Comparison of ENCODE assay signal across 15 cellular contexts in the genomic region with DNA sequence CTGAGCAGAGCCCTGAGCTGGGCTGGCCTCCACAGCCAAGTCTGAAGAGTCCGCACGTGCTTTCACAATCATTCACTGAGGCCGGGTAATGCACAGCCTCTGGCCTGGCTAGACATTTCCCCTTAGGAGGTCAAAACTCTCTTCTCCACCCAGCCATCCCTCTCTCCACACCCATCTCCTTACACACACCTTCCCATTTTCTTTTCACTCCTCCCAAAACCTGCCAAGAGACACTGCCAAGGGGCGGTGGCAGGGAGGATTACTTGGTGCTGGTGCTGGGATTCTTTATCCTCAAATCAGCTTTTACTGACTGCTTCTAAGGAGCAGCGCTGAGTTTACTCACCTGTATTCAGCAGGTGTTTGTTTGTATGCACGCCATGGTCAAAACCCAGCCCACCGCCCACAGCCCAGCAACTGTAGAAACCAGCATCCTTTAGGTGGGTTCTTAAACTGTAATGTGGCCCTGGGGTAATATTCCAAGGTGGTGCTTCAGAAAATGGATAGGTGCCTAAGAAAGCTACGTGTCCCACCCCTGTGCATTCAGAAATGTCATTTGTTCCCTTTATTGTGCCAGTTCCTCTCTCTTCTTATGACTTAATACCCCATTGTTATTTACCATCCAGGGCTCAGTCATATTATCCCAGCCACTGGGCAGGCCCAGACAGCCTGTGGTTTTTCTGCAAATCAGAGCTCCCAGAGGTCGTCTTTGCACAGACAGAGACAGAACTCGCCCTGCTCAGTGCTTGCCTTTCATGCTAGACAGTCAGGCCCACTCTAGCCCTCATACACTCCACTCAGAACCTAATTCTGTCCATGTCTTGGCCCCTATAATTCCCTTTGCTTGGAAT.
DNase-seq lines count a peak whose midpoint lies in the region; ATAC-seq and FAIRE-seq lines count a peak whose summit lies in the region.
"Had no signal": no experiment of that assay in that cellular context is flagged by ENCODE, and none has a peak within 500 bp of the region (broad histone marks: within the 10 kb centered on the region; RNA-seq: fewer than 3 reads in every experiment).

No MANE protein-coding gene starts in this region.

- no peak overlapping the region for H3K27ac ChIP-seq in neuronal stem cell (replicated peaks; ENCODE audit: low read length)
- H3K27ac ChIP-seq in small intestine (ENCODE audit: low read depth in 1 of 2, low read length in 1 of 2) = no peak overlapping the region
- H3K27ac ChIP-seq: 22Rv1, SK-N-MC had no signal

- no peak overlapping the region for H3K4me2 ChIP-seq in neuronal stem cell (ENCODE audit: insufficient read depth, low read length, poor library complexity, severe bottlenecking)

- H3K23ac ChIP-seq in neuronal stem cell (ENCODE audit: low read depth, low read length, poor library complexity) = no peak overlapping the region

- H2AFZ ChIP-seq in neuronal stem cell (ENCODE audit: low read length) = peak overlapping the region; percentile 65

- no peak overlapping the region for H4K8ac ChIP-seq in neuronal stem cell (ENCODE audit: low read depth, low read length)

- no peak overlapping the region for H3K9ac ChIP-seq in neuronal stem cell (ENCODE audit: low read depth, low read length, poor library complexity)

- H4K91ac ChIP-seq in neuronal stem cell (ENCODE audit: low read depth, low read length, poor library complexity) = no peak overlapping the region

- H2BK5ac ChIP-seq in neuronal stem cell (ENCODE audit: low read length) = no peak overlapping the region

- H3K4me1 ChIP-seq in neuronal stem cell (ENCODE audit: control insufficient read depth in 2 of 2, insufficient read depth in 1 of 2, low read depth in 1 of 2, low read length in 2 of 2) = peaks cover 0 to 3% of the 10 kb centered on the region in 2 donors
- H3K4me1 ChIP-seq in small intestine (ENCODE audit: control insufficient read depth in 2 of 2, insufficient read depth in 1 of 2, low read depth in 1 of 2, low read length in 1 of 2) = no peaks in the 10 kb centered on the region

- H3K79me1 ChIP-seq in neuronal stem cell (ENCODE audit: low read depth, low read length) = no peaks in the 10 kb centered on the region

- H3K27me3 ChIP-seq in neuronal stem cell (ENCODE audit: control insufficient read depth in 3 of 3, insufficient read depth in 3 of 3, low read depth in 1 of 3, low read length in 3 of 3) (no peaks in the 10 kb centered on the region), small intestine (ENCODE audit: control insufficient read depth in 2 of 2, insufficient read depth in 2 of 2, low read length in 2 of 2) (no peaks in the 10 kb centered on the region)

- H3K18ac ChIP-seq in neuronal stem cell (ENCODE audit: low read length) = peak overlapping the region; percentile 65

- H3K9me3 ChIP-seq in neuronal stem cell (replicated peaks in 1 of 2; ENCODE audit: control insufficient read depth in 2 of 2, insufficient read depth in 1 of 2, low read depth in 1 of 2, low read length in 2 of 2) (no peaks in the 10 kb centered on the region), small intestine (ENCODE audit: control insufficient read depth, low read depth) (no peaks in the 10 kb centered on the region)

- DNase-seq in DMS153 (lab: John Stamatoyannopoulos, UW) (peak; percentile 67), DMS153 treated with DMSO at 0.1 percent for 48 hours (lab: John Stamatoyannopoulos, UW; ENCODE audit: unreplicated experiment) (no peak), SKM-1 (lab: John Stamatoyannopoulos, UW; ENCODE audit: unreplicated experiment) (peak; percentile 64), neuronal stem cell (ENCODE audit: low spot score) (no peak), C1 segment of cervical spinal cord (lab: John Stamatoyannopoulos, UW) (no peak), small intestine (no peak), medulla oblongata (ENCODE audit: extremely low spot score) (no peak)
- DNase-seq: activated CD4-positive, alpha-beta T cell treated with anti-CD3 and anti-CD28 coated beads, Interleukin-2, amount 10 ng/mL, durations not matched to agents 24 days and 14 days; left cardiac atrium; NCI-H524 treated with DMSO at 0.1 percent for 48 hours; stimulated activated naive B cell treated with anti-CD40 and anti-IgM and Interleukin-4, amounts not matched to agents 10 μg/mL and 1 μg/mL and 100 μg/mL, for 72 hours had no signal

- no peak overlapping the region for H2BK120ac ChIP-seq in neuronal stem cell (ENCODE audit: low read depth, low read length)

- peak; percentile 54 for ATAC-seq in HG02885 (IDR thresholded peaks at IDR 0.05; ENCODE audit: poor library complexity, unreplicated experiment)
- ATAC-seq: stimulated activated naive B cell treated with anti-CD40 and anti-IgM and Interleukin-4, amounts not matched to agents 10 μg/mL and 1 μg/mL and 100 μg/mL, for 72 hours had no signal

- no peak overlapping the region for H3K14ac ChIP-seq in neuronal stem cell (ENCODE audit: low read length)

- WGBS in neuronal stem cell (ENCODE audit: extremely low coverage in 2 of 2, insufficient read length in 2 of 2, insufficient replicate concordance in 1 of 2), 2 donors = no CpG with 5 or more reads among the region's 10 CpGs
- WGBS in small intestine, 3 donors = 83 to 84% (median 84%) methylated on average over 10 of the region's 10 CpGs

- H3K36me3 ChIP-seq in neuronal stem cell (replicated peaks in 1 of 2; ENCODE audit: control insufficient read depth in 2 of 2, insufficient read depth in 2 of 2, low read length in 2 of 2) (no peaks in the 10 kb centered on the region), small intestine (ENCODE audit: control insufficient read depth in 2 of 2, insufficient read depth in 2 of 2, low read length in 2 of 2) (no peaks in the 10 kb centered on the region)

- no peak overlapping the region for H3K4ac ChIP-seq in neuronal stem cell (ENCODE audit: low read length)

- peak overlapping the region; percentile 65 for H2BK12ac ChIP-seq in neuronal stem cell (ENCODE audit: low read length)

- H2AK5ac ChIP-seq in neuronal stem cell (ENCODE audit: low read depth, low read length) = no peak overlapping the region

- FAIRE-seq in small intestine (lab: Jason Lieb, UNC) = no peak
- FAIRE-seq: colon had no signal

- no peak overlapping the region for H2BK15ac ChIP-seq in neuronal stem cell (ENCODE audit: low read length)

- H3K4me3 ChIP-seq in neuronal stem cell (ENCODE audit: low read length in 2 of 2) (no peak overlapping the region), small intestine (ENCODE audit: low read depth in 1 of 2, low read length in 2 of 2) (no peak overlapping the region)
- H3K4me3 ChIP-seq: SK-N-MC had no signal

Comparison
In these comparisons a context has a peak if more than half of its experiments do, and no peak if none do; other contexts are left out.
1. DNase-seq: peak in DMS153 (single experiment) and SKM-1 (single experiment); none in DMS153 treated with DMSO at 0.1 percent for 48 hours (single experiment), neuronal stem cell (single experiment), C1 segment of cervical spinal cord (0 of 14), small intestine (single experiment) and medulla oblongata (single experiment).